8 cellular contexts compared by ENCODE assay signal in the genomic region with DNA sequence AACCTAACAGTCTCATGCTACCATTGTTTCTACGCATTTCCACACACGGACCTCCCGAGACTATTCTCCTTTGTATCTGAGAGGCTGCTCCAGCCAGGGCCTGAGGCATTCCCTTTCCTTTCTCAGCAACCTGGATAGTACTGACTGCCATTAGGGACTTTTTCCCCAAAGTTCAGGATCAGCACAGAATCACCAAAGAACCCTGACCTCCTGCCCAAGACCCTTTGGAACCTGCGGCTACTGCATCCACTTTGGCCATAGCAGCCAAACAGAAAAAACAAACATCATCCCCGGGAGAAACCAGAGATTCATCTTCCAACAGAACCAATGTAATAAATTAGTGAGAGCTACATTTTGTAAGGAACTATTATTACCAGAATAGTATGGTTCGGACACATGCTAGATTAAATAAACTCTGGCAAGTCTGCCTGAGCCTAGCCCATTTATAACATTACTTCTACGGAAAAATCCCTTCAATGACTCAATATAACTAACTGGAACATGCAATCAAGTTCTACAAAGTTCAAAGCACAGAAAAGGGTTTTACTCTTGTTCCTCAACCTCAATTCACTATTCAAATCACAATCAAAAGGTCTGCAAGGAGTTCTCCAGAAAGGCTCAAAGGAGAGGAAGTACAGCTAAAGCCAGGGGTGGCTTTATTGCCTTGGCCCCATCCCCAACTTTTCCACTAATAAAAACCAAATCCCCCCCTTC. TPM values are rescaled to one million over a fixed set of nuclear protein-coding genes. Genes with fewer than 3 reads are reported as not detected.
DNase-seq lines count a peak whose midpoint lies in the region; ATAC-seq, FAIRE-seq and TF ChIP-seq lines count a peak whose summit lies in the region.

No MANE protein-coding gene starts in this region.

- TF ChIP-seq CTCF in activated B cell treated with CpG ODN at 0.5 μM for 24 hours (IDR thresholded peaks at IDR 0.05) = no peak
- no peak for TF ChIP-seq CTCF in kidney (IDR thresholded peaks at IDR 0.05; ENCODE audit: borderline replicate concordance, extremely low read depth, insufficient read depth)

- peaks cover 89% of the 10 kb centered on the region for H3K4me1 Mint-ChIP-seq in activated B cell treated with CpG ODN at 0.5 μM for 24 hours

- peak overlapping the region in 1 of 2 donors; percentile 52 for H3K9ac ChIP-seq in kidney (ENCODE audit: low read length in 2 of 2)

- H3K27ac ChIP-seq in kidney (ENCODE audit: low read depth in 2 of 2, low read length in 2 of 2) = peak overlapping the region; percentile 63 to 69

- H3K36me3 Mint-ChIP-seq in activated B cell treated with CpG ODN at 0.5 μM for 24 hours (ENCODE audit: low read depth) = no peaks in the 10 kb centered on the region

- intact Hi-C loops in activated B cell treated with CpG ODN at 0.5 μM for 24 hours (cut with micrococcal nuclease) = loop anchor here (1.0 to 5.0 kb wide), 3 partner anchors 11 to 636 kb away; a partner anchor contains a TSS
- intact Hi-C loops in kidney (cut with DNase I) = no loop called here

- POLR2A ChIA-PET in activated B cell treated with CpG ODN at 0.5 μM for 24 hours (lab: Charles Lee) = interaction anchor here (0.8 to 10.5 kb wide), 5 partner anchors 13 to 286 kb away, joined by 3 to 294 read pairs (median 21); a partner anchor contains a TSS

- H3K27me3 Mint-ChIP-seq in activated B cell treated with CpG ODN at 0.5 μM for 24 hours = no peaks in the 10 kb centered on the region

- DNase-seq in GM12892 (ENCODE audit: insufficient read length) (no peak), activated B cell treated with CpG ODN at 0.5 μM for 24 hours (no peak), kidney (no peak), RKO (ENCODE audit: low spot score) (no peak), NCI-H345 (lab: John Stamatoyannopoulos, UW) (no peak), NCI-H345 treated with DMSO at 0.1 percent for 48 hours (lab: John Stamatoyannopoulos, UW; ENCODE audit: unreplicated experiment) (no peak), HUDEP-2 (lab: John Stamatoyannopoulos, UW; ENCODE audit: unreplicated experiment in 76 of 76) (no peak)
- DNase-seq in stimulated activated naive CD8-positive, alpha-beta T cell treated with anti-CD3 and anti-CD28 coated beads, Interleukin-15, Interleukin-2, amounts not matched to agents 100 U/mL and 50 U/mL, for 24 hours = no peak

- H3K9me3 Mint-ChIP-seq in activated B cell treated with CpG ODN at 0.5 μM for 24 hours = no peaks in the 10 kb centered on the region

- no peak for ATAC-seq in activated B cell treated with CpG ODN at 0.5 μM for 24 hours (ENCODE audit: low read depth)
- ATAC-seq in stimulated activated naive CD8-positive, alpha-beta T cell treated with anti-CD3 and anti-CD28 coated beads, Interleukin-15, Interleukin-2, amounts not matched to agents 100 U/mL and 50 U/mL, for 24 hours = peak; percentile 24

- H3K4me3 Mint-ChIP-seq in activated B cell treated with CpG ODN at 0.5 μM for 24 hours = peak overlapping the region; percentile 79

- CTCF ChIA-PET in activated B cell treated with CpG ODN at 0.5 μM for 24 hours (lab: Charles Lee) = interaction anchor here (1.5 to 4.4 kb wide), 5 partner anchors 9 to 285 kb away, joined by 3 to 24 read pairs (median 7); no protein-coding TSS in a partner anchor

- peak overlapping the region; percentile 97 for H3K27ac Mint-ChIP-seq in activated B cell treated with CpG ODN at 0.5 μM for 24 hours

- no peak overlapping the region for H3K4me3 ChIP-seq in kidney (ENCODE audit: low read length in 2 of 2)

- peaks cover 19 to 23% of the 10 kb centered on the region in 2 donors for H3K4me1 ChIP-seq in kidney (ENCODE audit: control insufficient read depth in 1 of 2, insufficient read depth in 1 of 2, low read depth in 1 of 2, low read length in 2 of 2)

- no peaks in the 10 kb centered on the region for H3K9me3 ChIP-seq in kidney (ENCODE audit: control insufficient read depth in 1 of 2, low read length in 2 of 2)

- no peaks in the 10 kb centered on the region for H3K36me3 ChIP-seq in kidney (ENCODE audit: control insufficient read depth in 1 of 2, insufficient read depth in 2 of 2, low read length in 2 of 2)

- TF ChIP-seq POLR2A in GM12892 (IDR thresholded peaks at IDR 0.05; ENCODE audit: low read depth, low read length) = no peak

- peak; percentile 93 for FAIRE-seq in GM12892 (lab: Jason Lieb, UNC)
- no peak for FAIRE-seq in kidney (lab: Jason Lieb, UNC)

RNA-seq across cellular contexts. Expression of a gene that starts 51.8 kb away (rescaled TPM):
- polyA plus RNA-seq in GM12892 (2012; ENCODE audit: missing spikeins) = 14.6 TPM
- 21.8 and 24.4 TPM in 2 replicates for total RNA-seq in activated B cell treated with CpG ODN at 0.5 μM for 24 hours
- total RNA-seq in kidney = 52.3 TPM
- 14.3 TPM for polyA plus RNA-seq in kidney (ENCODE audit: insufficient read depth, low read depth, low replicate concordance)
